ENCODE assay signal across 26 cellular contexts in the genomic region with DNA sequence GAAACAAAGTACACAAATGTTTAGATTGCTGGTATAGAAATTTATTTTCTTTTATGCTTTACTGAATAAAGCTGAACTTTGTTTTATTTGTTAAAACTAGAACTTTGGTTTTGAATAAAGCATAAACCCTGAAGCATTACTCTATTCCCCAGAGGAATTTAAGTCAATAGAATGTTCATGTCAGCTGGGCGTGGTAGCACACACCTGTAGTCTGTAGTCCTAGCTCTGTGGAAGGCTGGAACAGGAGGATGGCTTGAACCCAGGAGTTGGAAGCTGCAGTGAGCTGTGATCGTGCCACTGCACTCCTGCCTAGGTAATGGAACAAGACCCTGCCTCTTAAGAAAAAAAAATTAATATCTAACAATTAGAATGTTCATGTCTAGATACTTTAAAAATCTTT.
"Had no signal": no experiment of that assay in that cellular context is flagged by ENCODE, and none has a peak within 500 bp of the region (broad histone marks: within the 10 kb centered on the region; RNA-seq: fewer than 3 reads in every experiment).

No MANE protein-coding gene starts in this region.

- H3K4me2 ChIP-seq: hepatocyte had no signal

- H3K27ac ChIP-seq: coronary artery, esophagus muscularis mucosa, foreskin keratinocyte, gastroesophageal sphincter, heart left ventricle, left ventricle myocardium inferior, lower lobe of right lung, ovary, psoas muscle, skin epidermis, suprapubic skin, vagina had no signal

- H3K27me3 Mint-ChIP-seq: stimulated activated naive CD8-positive, alpha-beta T cell treated with anti-CD3 and anti-CD28 coated beads, Interleukin-15, amount 100 ng/mL, for 72 hours had no signal

- DNase-seq: dermis blood vessel endothelial cell; effector memory CD4-positive, alpha-beta T cell; foreskin keratinocyte; heart left ventricle; kidney; left ventricle myocardium inferior; lower lobe of right lung; natural killer cell; occipital lobe; ovary; posterior cingulate gyrus; psoas muscle; right cardiac atrium; stimulated activated CD4-positive, alpha-beta T cell treated with anti-CD3 and anti-CD28 coated beads, Interleukin-15, amount 100 ng/mL, for 24 hours; stimulated activated CD4-positive, alpha-beta T cell treated with anti-CD3 and anti-CD28 coated beads, Interleukin-2, amount 100 ng/mL, for 48 hours; stimulated activated naive CD4-positive, alpha-beta T cell; stimulated activated naive CD8-positive, alpha-beta T cell treated with anti-CD3 and anti-CD28 coated beads, Interleukin-15, amount 100 ng/mL, for 72 hours; trophoblast cell had no signal

- H3K9me3 ChIP-seq: esophagus muscularis mucosa, gastroesophageal sphincter, heart left ventricle, left ventricle myocardium inferior, lower lobe of right lung, ovary, psoas muscle, suprapubic skin, vagina had no signal

- H3K27me3 ChIP-seq: esophagus muscularis mucosa, foreskin keratinocyte, gastroesophageal sphincter, heart left ventricle, hepatocyte, ovary, suprapubic skin, vagina had no signal

- H3K9me3 Mint-ChIP-seq: natural killer cell; stimulated activated naive CD8-positive, alpha-beta T cell treated with anti-CD3 and anti-CD28 coated beads, Interleukin-15, amount 100 ng/mL, for 72 hours had no signal

- H3K27ac Mint-ChIP-seq: natural killer cell; stimulated activated naive CD8-positive, alpha-beta T cell treated with anti-CD3 and anti-CD28 coated beads, Interleukin-15, amount 100 ng/mL, for 72 hours had no signal

- H3K36me3 Mint-ChIP-seq: natural killer cell had no signal

- FAIRE-seq: endothelial cell of umbilical vein, kidney had no signal

- H3K4me3 Mint-ChIP-seq: natural killer cell; stimulated activated naive CD8-positive, alpha-beta T cell treated with anti-CD3 and anti-CD28 coated beads, Interleukin-15, amount 100 ng/mL, for 72 hours had no signal

- H3K4me3 ChIP-seq: coronary artery, esophagus muscularis mucosa, gastroesophageal sphincter, heart left ventricle, hepatocyte, left ventricle myocardium inferior, lower lobe of right lung, ovary, psoas muscle, skin epidermis, suprapubic skin, vagina had no signal

- ATAC-seq: foreskin keratinocyte; gastroesophageal sphincter; heart left ventricle; lower lobe of right lung; natural killer cell; psoas muscle; right cardiac atrium; stimulated activated naive CD8-positive, alpha-beta T cell treated with anti-CD3 and anti-CD28 coated beads, Interleukin-15, amount 100 ng/mL, for 72 hours had no signal

- H3K36me3 ChIP-seq: esophagus muscularis mucosa, gastroesophageal sphincter, heart left ventricle, left ventricle myocardium inferior, lower lobe of right lung, ovary, suprapubic skin, vagina had no signal
